In the genomic region with DNA sequence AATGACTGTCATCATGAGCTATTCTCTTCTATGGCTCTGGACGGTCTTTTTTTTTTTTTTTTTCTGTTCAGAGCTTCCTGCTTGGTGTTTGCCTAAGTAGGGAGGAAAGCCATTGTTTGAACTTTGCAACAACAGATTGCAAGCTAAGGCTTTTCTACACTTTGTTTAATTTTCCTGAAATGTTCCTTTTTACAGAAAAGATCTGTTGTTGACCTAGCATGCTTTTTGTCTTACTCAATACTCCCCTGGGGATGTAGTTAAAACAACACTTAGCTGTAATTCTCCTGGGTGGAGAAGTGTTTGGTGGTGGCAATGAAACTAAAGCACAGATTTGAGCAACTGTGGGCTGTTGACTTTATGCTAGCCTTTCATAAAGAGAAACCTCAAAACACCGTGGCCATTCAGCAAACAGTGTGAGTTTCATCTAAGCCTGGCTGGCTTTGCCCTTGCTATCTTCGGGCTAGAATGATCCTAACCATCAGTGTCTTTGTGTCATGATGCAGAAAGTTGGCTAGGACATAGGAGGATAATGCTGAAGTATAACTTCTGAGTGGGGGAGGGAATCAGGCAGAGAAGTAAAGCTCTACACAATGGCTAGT, we compare ENCODE assay signal across 8 cellular contexts.
DNase-seq lines count a peak whose midpoint lies in the region; ATAC-seq and TF ChIP-seq lines count a peak whose summit lies in the region.

No MANE protein-coding gene starts in this region.

- intact Hi-C loops in spleen (cut with DNase I; ENCODE audit: low total_unique reads) (no loop called here), tibial artery (cut with DNase I; ENCODE audit: low total_unique reads) (no loop called here)

- H3K36me3 ChIP-seq in spleen (no peaks in the 10 kb centered on the region), tibial artery (no peaks in the 10 kb centered on the region)

- H3K4me3 ChIP-seq in spleen (peak overlapping the region in 1 of 8 donors; percentile 26), tibial artery (no peak overlapping the region)

- H3K4me1 ChIP-seq in spleen (peaks cover 25 to 65% (median 53%) of the 10 kb centered on the region in 6 donors), tibial artery (peaks cover 0 to 8% (median 5%) of the 10 kb centered on the region in 4 donors)

- WGBS in spleen, 5 donors = 23 to 37% (median 34%) methylated on average over 3 of the region's 3 CpGs

- DNase-seq in NCI-H2081 (lab: John Stamatoyannopoulos, UW) (peak; percentile 30 to 31), NCI-H2081 treated with DMSO at 0.1 percent for 48 hours (lab: John Stamatoyannopoulos, UW) (no peak), NCI-H460 (ENCODE audit: extremely low read depth, low read depth) (peak; percentile 15), fibroblast of gingiva (ENCODE audit: low read depth) (peak; percentile 92), spleen (no peak), tibial artery (no peak), HPDE6-E6E7 (ENCODE audit: extremely low spot score) (no peak)

- H3K27ac ChIP-seq in spleen (peak overlapping the region; percentile 22 to 82 (median 70)), tibial artery (no peak overlapping the region)

- TF ChIP-seq CTCF in spleen (IDR thresholded peaks at IDR 0.05 in 8 of 11, conservative IDR thresholded peaks at IDR 0.05 in 3 of 11) (no peak), tibial artery (IDR thresholded peaks at IDR 0.05) (no peak)

- peak; percentile 86 for ATAC-seq in HG02571 (IDR thresholded peaks at IDR 0.05; ENCODE audit: unreplicated experiment)

- no peak for TF ChIP-seq POLR2A in spleen (IDR thresholded peaks at IDR 0.05)

- no peaks in the 10 kb centered on the region for H3K27me3 ChIP-seq in spleen (replicated peaks in 1 of 7)
- no peaks in the 10 kb centered on the region for H3K27me3 ChIP-seq in tibial artery

- H3K9me3 ChIP-seq in spleen (no peaks in the 10 kb centered on the region), tibial artery (no peaks in the 10 kb centered on the region)

Comparison
In these comparisons a context has a peak if more than half of its experiments do, and no peak if none do; other contexts are left out.
1. DNase-seq: peak in NCI-H2081 (2 of 2), NCI-H460 (single experiment) and fibroblast of gingiva (single experiment); none in NCI-H2081 treated with DMSO at 0.1 percent for 48 hours (single experiment), spleen (single experiment), tibial artery (0 of 2) and HPDE6-E6E7 (single experiment).
2. H3K27ac ChIP-seq: peak in spleen (8 of 8); none in tibial artery (0 of 2).